24 cellular contexts compared by ENCODE assay signal in the genomic region with DNA sequence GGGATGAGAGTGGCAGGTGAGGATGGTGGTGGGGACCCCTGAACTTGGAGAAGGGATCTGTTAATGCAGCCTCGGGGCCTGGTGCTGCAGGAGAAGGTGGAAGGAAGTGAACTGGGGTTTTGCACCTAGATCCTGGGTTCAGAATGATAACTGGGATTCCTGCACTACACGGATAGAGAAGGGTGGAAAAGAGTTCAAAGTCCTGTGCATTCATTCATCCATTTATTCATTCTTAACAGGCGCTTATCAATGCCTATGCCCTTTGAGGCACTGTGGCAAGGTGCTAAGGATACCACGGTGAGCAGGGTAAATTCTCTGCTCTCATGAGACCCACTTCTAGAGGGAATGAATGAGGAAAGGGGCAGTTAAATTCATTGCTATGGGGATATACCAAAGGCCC. TPM values are rescaled to one million over a fixed set of nuclear protein-coding genes. Genes with fewer than 3 reads are reported as not detected.
A peak's percentile ranks its signal among the peaks of the same experiment; 100 is the strongest.
DNase-seq lines count a peak whose midpoint lies in the region; ATAC-seq, FAIRE-seq and TF ChIP-seq lines count a peak whose summit lies in the region.
"Had no signal": no experiment of that assay in that cellular context is flagged by ENCODE, and none has a peak within 500 bp of the region (broad histone marks: within the 10 kb centered on the region; RNA-seq: fewer than 3 reads in every experiment).

No MANE protein-coding gene starts in this region.

- no peaks in the 10 kb centered on the region for H3K9me2 ChIP-seq in PC-3 (replicated peaks; ENCODE audit: low read length)

- no peak overlapping the region for H3K56ac ChIP-seq in IMR-90 (ENCODE audit: extremely low read depth, insufficient read depth, low read length)

- H2BK15ac ChIP-seq in IMR-90 (ENCODE audit: low read depth, low read length), result no peak overlapping the region

- H3K14ac ChIP-seq in IMR-90 (replicated peaks; ENCODE audit: low read depth, low read length), result no peak overlapping the region; the same call in 1 of the 2 replicates

- peak overlapping the region; percentile 2 for H2AK9ac ChIP-seq in IMR-90 (replicated peaks; ENCODE audit: low read depth, low read length, poor library complexity)

- H3K9me3 ChIP-seq in IMR-90 (ENCODE audit: control insufficient read depth, insufficient read depth, low read length), result no peaks in the 10 kb centered on the region
- H3K9me3 ChIP-seq in breast epithelium, result no peaks in the 10 kb centered on the region
- no peaks in the 10 kb centered on the region for H3K9me3 ChIP-seq in thoracic aorta
- H3K9me3 ChIP-seq in PC-3 (ENCODE audit: low read length), result no peaks in the 10 kb centered on the region
- H3K9me3 ChIP-seq: gastrocnemius medialis, ovary, right atrium auricular region, vagina had no signal

- peak overlapping the region; percentile 44; the same call in 1 of the 2 replicates for H2BK120ac ChIP-seq in IMR-90 (ENCODE audit: low read depth, low read length)

- H3K9ac ChIP-seq in IMR-90 (ENCODE audit: low read depth, low read length), result no peak overlapping the region
- H3K9ac ChIP-seq in PC-3 (ENCODE audit: low read length), result no peak overlapping the region

- H2BK20ac ChIP-seq in IMR-90 (ENCODE audit: low read depth, low read length), result no peak overlapping the region

- H4K20me1 ChIP-seq in IMR-90 (ENCODE audit: insufficient read depth, low read length) (peaks cover 17% of the 10 kb centered on the region), PC-3 (ENCODE audit: low read length) (no peaks in the 10 kb centered on the region)

- dilution Hi-C loops in IMR-90 (cut with HindIII; ENCODE audit: low sequenced_read_pairs, unreplicated experiment), result no loop called here

- H4K5ac ChIP-seq in IMR-90 (ENCODE audit: low read depth, low read length), result no peak overlapping the region

- peak overlapping the region; percentile 36; the same call in 1 of the 2 replicates for H3K18ac ChIP-seq in IMR-90 (ENCODE audit: low read depth, low read length)

- H3K36me3 ChIP-seq in IMR-90 (ENCODE audit: control insufficient read depth, insufficient read depth, low read length), result no peaks in the 10 kb centered on the region
- H3K36me3 ChIP-seq in breast epithelium, result no peaks in the 10 kb centered on the region
- H3K36me3 ChIP-seq in thoracic aorta, result no peaks in the 10 kb centered on the region
- H3K36me3 ChIP-seq in PC-3 (ENCODE audit: low read depth, low read length), result no peaks in the 10 kb centered on the region
- H3K36me3 ChIP-seq: gastrocnemius medialis, ovary, right atrium auricular region, vagina had no signal

- H2BK5ac ChIP-seq in IMR-90 (ENCODE audit: low read depth, low read length, poor library complexity, severe bottlenecking), result no peak overlapping the region

- no peak overlapping the region for H2AFZ ChIP-seq in IMR-90 (replicated peaks; ENCODE audit: low read length, poor library complexity)
- H2AFZ ChIP-seq in PC-3 (ENCODE audit: low read length), result no peak overlapping the region

- peak overlapping the region; percentile 7; the same call in 1 of the 2 replicates for H3K4me2 ChIP-seq in IMR-90 (ENCODE audit: low read depth, low read length)
- H3K4me2 ChIP-seq in PC-3 (ENCODE audit: low read length), result no peak overlapping the region

- H3K23ac ChIP-seq in IMR-90 (ENCODE audit: low read depth, low read length), result 0 out of 2 replicates have a peak overlapping the region, but pooled peaks have one; percentile 55

- H3K27me3 ChIP-seq in IMR-90 (ENCODE audit: control insufficient read depth, insufficient read depth, low read length) (no peaks in the 10 kb centered on the region), breast epithelium (no peaks in the 10 kb centered on the region), thoracic aorta (replicated peaks; ENCODE audit: insufficient read depth) (no peaks in the 10 kb centered on the region), PC-3 (ENCODE audit: low read length) (no peaks in the 10 kb centered on the region)
- H3K27me3 ChIP-seq: gastrocnemius medialis, ovary, right atrium auricular region, vagina had no signal

- POLR2A ChIA-PET in IMR-90 (lab: Charles Lee; ENCODE audit: unreplicated experiment), result no interaction called here
- POLR2A ChIA-PET in PC-3 (lab: Charles Lee; ENCODE audit: unreplicated experiment), result interaction anchor here (0.6 kb wide), 1 partner anchor 10 kb away, joined by 3 read pairs; no protein-coding TSS in a partner anchor

- intact Hi-C loops in IMR-90 (cut with micrococcal nuclease) (loop anchor here (5.0 kb wide), 1 partner anchor 50 kb away; no protein-coding TSS in a partner anchor), breast epithelium (cut with DNase I; ENCODE audit: low total_unique reads) (no loop called here), left colon (cut with DNase I, micrococcal nuclease) (no loop called here), PC-3 (cut with micrococcal nuclease) (no loop called here)

- peaks cover 85% of the 10 kb centered on the region for H3K79me2 ChIP-seq in PC-3 (ENCODE audit: low read length)

- H3K79me1 ChIP-seq in IMR-90 (ENCODE audit: low read depth in 1 of 2, low read length in 2 of 2), result peaks cover 19 to 62% of the 10 kb centered on the region in 2 experiments; a peak in 3 of 4 replicates

- peak overlapping the region; percentile 25; the same call in 1 of the 2 replicates for H2AK5ac ChIP-seq in IMR-90 (ENCODE audit: low read depth, low read length)

- H3F3A ChIP-seq in PC-3 (ENCODE audit: low read length, unreplicated experiment), result no peaks in the 10 kb centered on the region

- CTCF ChIA-PET in IMR-90 (lab: Yijun Ruan, JAX), result no interaction called here
- CTCF ChIA-PET in PC-3 (lab: Charles Lee), result no interaction called here

- TF ChIP-seq POLR2A in IMR-90 (IDR thresholded peaks at IDR 0.05; ENCODE audit: low read depth, low read length) (no peak), breast epithelium (IDR thresholded peaks at IDR 0.05) (no peak)

- no CpG with 5 or more reads among the region's 4 CpGs for WGBS in IMR-90 (ENCODE audit: extremely low coverage in 2 of 2, insufficient read length in 1 of 2), 2 experiments

- H3K4ac ChIP-seq in IMR-90 (ENCODE audit: low read depth, low read length), result peak overlapping the region; percentile 41

- no peak overlapping the region for H4K8ac ChIP-seq in IMR-90 (ENCODE audit: low read depth in 2 of 2, low read length in 2 of 2)

- FAIRE-seq in HTR-8/SVneo (lab: Jason Lieb, UNC), result no peak

- DNase-seq in IMR-90 (no peak), breast epithelium (ENCODE audit: low spot score in 2 of 2) (no peak), left colon (no peak), thoracic aorta (ENCODE audit: low spot score) (no peak), PC-3 (no peak), GM10266 (ENCODE audit: extremely low spot score) (no peak), HTR-8/SVneo (ENCODE audit: insufficient read length, low spot score) (no peak)
- DNase-seq: activated naive CD4-positive, alpha-beta T cell treated with anti-CD3 and anti-CD28 coated beads for 36 hours; activated T-cell treated with anti-CD3 and anti-CD28 coated beads, Interleukin-2, amount 50 U/mL, for 48 hours; CD4-positive, alpha-beta memory T cell; central memory CD4-positive, alpha-beta T cell; erythroblast; GF-D8; Karpas-422; naive B cell; NCI-H1048; NCI-H187 treated with DMSO at 0.1 percent for 48 hours; SHP77 treated with DMSO at 0.1 percent for 48 hours; stimulated activated CD4-positive, alpha-beta T cell treated with anti-CD3 and anti-CD28 coated beads, Interleukin-15, amount 100 ng/mL, for 24 hours had no signal

- H3K4me1 ChIP-seq in IMR-90 (ENCODE audit: control insufficient read depth, insufficient read depth, low read length) (peaks cover 17% of the 10 kb centered on the region), breast epithelium (peaks cover 5 to 6% of the 10 kb centered on the region in 2 donors), thoracic aorta (ENCODE audit: control insufficient read depth in 1 of 2, low read depth in 2 of 2) (peaks cover 32 to 58% of the 10 kb centered on the region in 2 donors), PC-3 (ENCODE audit: insufficient read depth, low read length) (peaks cover 21% of the 10 kb centered on the region)

- H3K27ac ChIP-seq in IMR-90 (ENCODE audit: insufficient read depth, low read length) (no peak overlapping the region), breast epithelium (peak overlapping the region; percentile 6 to 25), thoracic aorta (peak overlapping the region; percentile 47 to 78), PC-3 (ENCODE audit: low read length) (no peak overlapping the region)
- H3K27ac ChIP-seq: ovary, vagina had no signal

- H3K4me3 ChIP-seq in IMR-90 (ENCODE audit: insufficient read depth, low read depth, low read length) (no peak overlapping the region), breast epithelium (no peak overlapping the region), thoracic aorta (no peak overlapping the region), PC-3 (ENCODE audit: low read length) (no peak overlapping the region)
- H3K4me3 ChIP-seq: gastrocnemius medialis, ovary, right atrium auricular region, vagina had no signal

- TF ChIP-seq RAD21 in IMR-90 (IDR thresholded peaks at IDR 0.05; ENCODE audit: low read length), result no peak

- BruUV-seq in IMR-90 (replicated peaks; lab: Mats Ljungman, UMichigan) (no TSS peak), PC-3 (replicated peaks; lab: Mats Ljungman, UMichigan) (no TSS peak)

- in situ Hi-C loops in IMR-90 (cut with MboI; ENCODE audit: low sequenced_read_pairs), result no loop called here

- H4K91ac ChIP-seq in IMR-90 (ENCODE audit: insufficient read depth, low read depth, low read length), result no peak overlapping the region

- TF ChIP-seq CTCF in IMR-90 (conservative IDR thresholded peaks at IDR 0.05; ENCODE audit: low read depth, low read length), result no peak
- no peak for TF ChIP-seq CTCF in breast epithelium (IDR thresholded peaks at IDR 0.05)
- no peak for TF ChIP-seq CTCF in thoracic aorta (IDR thresholded peaks at IDR 0.05)
- TF ChIP-seq CTCF in PC-3 (conservative IDR thresholded peaks at IDR 0.05; ENCODE audit: low read depth, low read length), result no peak
- no peak for TF ChIP-seq CTCF in GM10266 (IDR thresholded peaks at IDR 0.05; ENCODE audit: control insufficient read depth, insufficient read depth, low read depth, missing control alignments)

- peaks cover 30% of the 10 kb centered on the region for H3K9me1 ChIP-seq in IMR-90 (ENCODE audit: insufficient read depth, low read length)

- ATAC-seq in IMR-90 (ENCODE audit: low read depth) (no peak), left colon (peak; percentile 37), thoracic aorta (ENCODE audit: insufficient number of reproducible peaks, low FRiP score, low read depth) (no peak), PC-3 (no peak)
- ATAC-seq: activated CD4-positive, CD25-positive, alpha-beta regulatory T cell treated with anti-CD3 and anti-CD28 coated beads, Interleukin-2, amount 50 U/mL, for 24 hours had no signal

TF ChIP-seq in IMR-90, 13 proteins besides CTCF, POLR2A, EP300 and RAD21 (continues in another document):
- TF ChIP-seq MAFK (IDR thresholded peaks at IDR 0.05; ENCODE audit: low read depth, low read length) (no peak), RFX5 (IDR thresholded peaks at IDR 0.05; ENCODE audit: low read depth, low read length) (no peak)

RNA-seq across cellular contexts. Expression of a gene that starts 41.7 kb away (rescaled TPM):
- total RNA-seq in IMR-90 (2012; rRNA removed) (49.3 and 53.6 TPM in 2 replicates), breast epithelium (100 to 1,000 TPM in 2 of 3 donors, 10 to 100 TPM in 1; 85.2 to 125 (median 108) TPM), left colon (100 to 1,000 TPM; 129 to 131 TPM), thoracic aorta (100 to 1,000 TPM; 207 to 226 TPM), PC-3 (2014; rRNA removed) (106 and 124 TPM in 2 replicates)
- polyA plus RNA-seq in IMR-90 (2012; rRNA removed), result 38.3 and 40.2 TPM in 2 replicates
- 19.5 and 21.8 TPM in 2 replicates for polyA plus RNA-seq in IMR-90 (2012; cell fraction: cytosol; rRNA removed)
- polyA plus RNA-seq in IMR-90 (2012; cell fraction: nucleus; rRNA removed; ENCODE audit: low replicate concordance), result 40.5 and 57.5 TPM in 2 replicates

Comparison
In these comparisons a context has a peak if more than half of its experiments do, and no peak if none do; other contexts are left out.
1. H3K27ac ChIP-seq: peak in breast epithelium (2 of 2) and thoracic aorta (2 of 2); none in IMR-90 (single experiment) and PC-3 (single experiment).